In the genomic region with DNA sequence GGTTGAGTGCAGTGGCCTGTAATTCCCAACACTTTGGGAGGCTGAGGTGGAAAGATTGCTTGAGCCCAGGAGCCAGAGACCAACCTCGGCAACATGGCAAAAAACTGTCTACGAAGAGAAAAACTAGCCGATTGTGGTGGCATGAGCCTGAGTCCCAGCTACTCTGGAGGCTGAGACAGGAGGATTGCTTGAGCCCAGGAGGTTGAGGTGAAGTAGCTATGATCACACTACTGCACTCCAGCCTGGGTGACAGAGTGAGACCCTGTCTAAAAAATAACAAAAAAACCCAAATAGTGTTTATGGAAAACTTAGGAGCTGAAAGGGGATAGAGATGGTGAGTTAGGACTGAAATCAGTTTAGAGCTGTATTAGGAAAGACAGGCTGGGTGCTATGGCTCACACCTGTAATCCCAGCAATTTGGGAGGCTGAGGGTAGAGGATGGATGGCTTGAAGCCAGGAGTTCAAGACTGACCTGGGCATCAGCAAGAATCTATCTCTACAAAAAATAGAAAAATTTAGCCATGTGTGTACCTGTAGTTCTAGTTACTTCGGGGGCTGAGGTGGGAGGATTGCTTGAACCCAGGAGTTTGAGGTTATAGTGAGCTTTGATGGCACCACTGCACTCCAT, we compare ENCODE assay signal across 2 cellular contexts.
TF ChIP-seq lines count a peak whose summit lies in the region.

No MANE protein-coding gene starts in this region.

TF ChIP-seq in GM23338, 12 proteins besides CTCF, POLR2A, EP300 and RAD21:
- TF ChIP-seq POLR2AphosphoS5 (IDR thresholded peaks at IDR 0.05; ENCODE audit: low read depth): peak; percentile 33; the same call in 1 of the 2 replicates
- no peak for TF ChIP-seq EZH2phosphoT487 (IDR thresholded peaks at IDR 0.05; ENCODE audit: unreplicated experiment)

TF ChIP-seq in GM12878, 131 proteins besides CTCF, POLR2A, EP300 and RAD21:
- TF ChIP-seq NBN (IDR thresholded peaks at IDR 0.05) (no peak), SPI1 (IDR thresholded peaks at IDR 0.05; ENCODE audit: borderline replicate concordance, insufficient read depth, low read depth, low read length) (no peak), POLR2AphosphoS5 (IDR thresholded peaks at IDR 0.05; ENCODE audit: low read length) (peak; percentile 78), ZBED1 (IDR thresholded peaks at IDR 0.05; ENCODE audit: borderline replicate concordance) (0 out of 2 replicates have a peak, but pooled peaks have one; percentile 2)
